In genomic region chr7:93146465-93147127, GRCh38 we compare ENCODE assay signal across 9 cellular contexts. TPM values are rescaled to one million over a fixed set of nuclear protein-coding genes. Genes with fewer than 3 reads are reported as not detected.
DNase-seq lines count a peak whose midpoint lies in the region; ATAC-seq, FAIRE-seq and TF ChIP-seq lines count a peak whose summit lies in the region.
"Had no signal": no experiment of that assay in that cellular context is flagged by ENCODE, and none has a peak within 500 bp of the region (broad histone marks: within the 10 kb centered on the region; RNA-seq: fewer than 3 reads in every experiment).

No MANE protein-coding gene starts in this region.

- peak overlapping the region; percentile 99 for H3K4me3 Mint-ChIP-seq in activated CD8-positive, alpha-beta memory T cell treated with anti-CD3 and anti-CD28 coated beads, Interleukin-2, amount 10 ng/mL, durations not matched to agents 7 days and 5 days
- peak overlapping the region; percentile 49 for H3K4me3 Mint-ChIP-seq in chondrocyte (ENCODE audit: unreplicated experiment)

- H3K4me3 ChIP-seq in rectal smooth muscle tissue (ENCODE audit: low read length), result peak overlapping the region; percentile 75

- no peak for FAIRE-seq in H54 (lab: Jason Lieb, UNC)

- peaks cover 5% of the 10 kb centered on the region for H3K9me3 Mint-ChIP-seq in activated CD8-positive, alpha-beta memory T cell treated with anti-CD3 and anti-CD28 coated beads, Interleukin-2, amount 10 ng/mL, durations not matched to agents 7 days and 5 days (ENCODE audit: low read depth)
- no peaks in the 10 kb centered on the region for H3K9me3 Mint-ChIP-seq in chondrocyte (ENCODE audit: low read depth)

- no peak overlapping the region for H3K27ac ChIP-seq in rectal smooth muscle tissue (ENCODE audit: low read depth, low read length)
- H3K27ac ChIP-seq: VCaP had no signal

- peaks cover 38% of the 10 kb centered on the region for H3K4me1 Mint-ChIP-seq in activated CD8-positive, alpha-beta memory T cell treated with anti-CD3 and anti-CD28 coated beads, Interleukin-2, amount 10 ng/mL, durations not matched to agents 7 days and 5 days
- H3K4me1 Mint-ChIP-seq in chondrocyte (ENCODE audit: low read depth), result peaks cover 33% of the 10 kb centered on the region

- H3K27me3 ChIP-seq in rectal smooth muscle tissue (ENCODE audit: control insufficient read depth, insufficient read depth, low read length), result no peaks in the 10 kb centered on the region

- peaks cover 3% of the 10 kb centered on the region for H3K36me3 ChIP-seq in rectal smooth muscle tissue (ENCODE audit: control insufficient read depth, insufficient read depth, low read length)

- TF ChIP-seq POLR2A in H54 (IDR thresholded peaks at IDR 0.05; ENCODE audit: low read depth, low read length), result no peak

- DNase-seq in activated CD8-positive, alpha-beta memory T cell treated with anti-CD3 and anti-CD28 coated beads, Interleukin-2, amount 10 ng/mL, durations not matched to agents 7 days and 5 days, result peak; percentile 55
- no peak for DNase-seq in activated CD8-positive, alpha-beta memory T cell treated with anti-CD3 and anti-CD28 coated beads, Interleukin-2, amount 50 U/mL, for 48 hours
- DNase-seq in chondrocyte (ENCODE audit: low spot score) (no peak), SW480 (ENCODE audit: low spot score) (no peak), NCI-H1436 treated with DMSO at 0.1 percent for 48 hours (lab: John Stamatoyannopoulos, UW) (no peak), H54 (ENCODE audit: insufficient read length, low spot score) (no peak)

- no peak for TF ChIP-seq CTCF in chondrocyte (IDR thresholded peaks at IDR 0.05)

- peaks cover 39% of the 10 kb centered on the region for H3K36me3 Mint-ChIP-seq in activated CD8-positive, alpha-beta memory T cell treated with anti-CD3 and anti-CD28 coated beads, Interleukin-2, amount 10 ng/mL, durations not matched to agents 7 days and 5 days
- H3K36me3 Mint-ChIP-seq in chondrocyte (ENCODE audit: low read depth), result peaks cover 12% of the 10 kb centered on the region

- H3K27ac Mint-ChIP-seq in activated CD8-positive, alpha-beta memory T cell treated with anti-CD3 and anti-CD28 coated beads, Interleukin-2, amount 10 ng/mL, durations not matched to agents 7 days and 5 days, result peak overlapping the region; percentile 96
- H3K27ac Mint-ChIP-seq in chondrocyte (ENCODE audit: unreplicated experiment), result no peak overlapping the region

- CTCF ChIA-PET in activated CD8-positive, alpha-beta memory T cell treated with anti-CD3 and anti-CD28 coated beads, Interleukin-2, amount 10 ng/mL, durations not matched to agents 7 days and 5 days (lab: Charles Lee), result interaction anchor here (0.9 to 1.8 kb wide), 4 partner anchors 10 to 82 kb away, joined by 3 to 6 read pairs (median 4); partner anchors contain the start of gene SAMD9

- H3K9ac ChIP-seq in rectal smooth muscle tissue (ENCODE audit: low read length), result no peak overlapping the region

- peaks cover 4% of the 10 kb centered on the region for H3K4me1 ChIP-seq in rectal smooth muscle tissue (ENCODE audit: control insufficient read depth, insufficient read depth, low read length)

- ATAC-seq in activated CD8-positive, alpha-beta memory T cell treated with anti-CD3 and anti-CD28 coated beads, Interleukin-2, amount 10 ng/mL, durations not matched to agents 7 days and 5 days, result peak; percentile 37
- peak; percentile 39 for ATAC-seq in HG03521 (IDR thresholded peaks at IDR 0.05; ENCODE audit: unreplicated experiment)

- no peaks in the 10 kb centered on the region for H3K27me3 Mint-ChIP-seq in activated CD8-positive, alpha-beta memory T cell treated with anti-CD3 and anti-CD28 coated beads, Interleukin-2, amount 10 ng/mL, durations not matched to agents 7 days and 5 days
- H3K27me3 Mint-ChIP-seq in chondrocyte (ENCODE audit: low read depth), result peaks cover 2% of the 10 kb centered on the region

RNA-seq across cellular contexts. Expression of gene SAMD9L, which starts 1.6 kb away (rescaled TPM):
- total RNA-seq in activated CD8-positive, alpha-beta memory T cell treated with anti-CD3 and anti-CD28 coated beads, Interleukin-2, amount 10 ng/mL, durations not matched to agents 7 days and 5 days, result 100 to 1,000 TPM; 119 to 181 TPM
- 6.8 to 22.5 TPM (median 6.9 TPM) in 3 replicates for total RNA-seq in chondrocyte

RNA-seq across cellular contexts. Expression of gene SAMD9, which starts 28.8 kb away (rescaled TPM):
- total RNA-seq in activated CD8-positive, alpha-beta memory T cell treated with anti-CD3 and anti-CD28 coated beads, Interleukin-2, amount 10 ng/mL, durations not matched to agents 7 days and 5 days, result 10 to 100 TPM; 60.1 to 85.6 TPM
- 4.2 to 13.8 TPM (median 5.0 TPM) in 3 replicates for total RNA-seq in chondrocyte
